8 cellular contexts compared by ENCODE assay signal in the genomic region with DNA sequence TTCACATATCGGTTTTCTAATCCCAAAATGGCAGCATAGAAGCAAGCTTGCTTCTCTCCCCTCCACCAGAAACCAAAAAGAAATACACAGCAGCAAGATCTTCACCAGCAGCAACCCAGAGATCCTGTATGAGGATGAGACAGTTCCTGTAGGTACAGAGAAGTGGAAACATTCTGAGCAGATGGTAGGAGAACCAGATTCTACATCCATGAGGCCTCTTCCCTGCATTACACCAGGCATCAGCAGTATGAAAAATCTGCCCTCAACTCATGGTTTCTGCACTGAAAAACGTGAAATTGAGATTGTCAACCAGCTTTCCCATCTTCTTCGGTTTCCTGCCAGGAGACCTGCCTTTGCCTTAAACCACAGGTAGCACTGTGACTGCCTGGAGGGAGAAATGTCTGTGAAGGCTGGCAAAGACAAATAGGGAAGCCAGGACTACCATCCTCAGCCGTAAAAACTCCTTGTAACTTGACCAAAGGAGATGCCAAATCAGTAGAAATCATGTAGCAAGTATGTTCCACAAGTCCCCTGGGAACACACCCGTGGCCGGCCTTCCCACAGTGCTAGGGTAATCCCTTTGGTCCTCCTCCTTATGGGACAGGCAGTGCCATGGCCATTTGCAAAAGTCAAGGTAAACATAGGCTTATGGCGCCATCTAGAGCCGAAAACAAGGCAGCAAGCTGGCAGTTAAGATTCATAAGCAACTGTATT. TPM values are rescaled to one million over a fixed set of nuclear protein-coding genes. Genes with fewer than 3 reads are reported as not detected.
DNase-seq lines count a peak whose midpoint lies in the region; ATAC-seq and TF ChIP-seq lines count a peak whose summit lies in the region.

No MANE protein-coding gene starts in this region.

- no peaks in the 10 kb centered on the region for H3K27me3 ChIP-seq in right cardiac atrium (ENCODE audit: control insufficient read depth, insufficient read depth)

- CTCF ChIA-PET in RWPE1 (lab: Yijun Ruan, JAX): interaction anchor here (0.5 to 1.6 kb wide), 19 partner anchors 13 to 1164 kb away, joined by 3 to 8 read pairs (median 3); a partner anchor contains a TSS

- TF ChIP-seq CTCF in LNCAP (IDR thresholded peaks at IDR 0.05): peak; percentile 80; the same call in 1 of the 2 replicates
- peak; percentile 80 for TF ChIP-seq CTCF in RWPE1 (conservative IDR thresholded peaks at IDR 0.05; ENCODE audit: low read depth)

- 32% methylated on average over 8 of the region's 8 CpGs for WGBS in right cardiac atrium

- peak; percentile 64 for DNase-seq in DMS153 (lab: John Stamatoyannopoulos, UW)
- peak; percentile 38 for DNase-seq in RWPE1 (ENCODE audit: low spot score)
- peak; percentile 76 for DNase-seq in amniotic stem cell (lab: John Stamatoyannopoulos, UW)
- DNase-seq in right cardiac atrium: peak; percentile 77 to 86 (median 81)
- DNase-seq in retina: peak; percentile 82
- no peak for DNase-seq in GM19238 (ENCODE audit: insufficient read length, low spot score)

- no peaks in the 10 kb centered on the region for H3K4me1 ChIP-seq in right cardiac atrium (ENCODE audit: control insufficient read depth, insufficient read depth, low read length)

- H3K4me3 ChIP-seq in right cardiac atrium (ENCODE audit: low read length): no peak overlapping the region

- no peaks in the 10 kb centered on the region for H3K9me3 ChIP-seq in right cardiac atrium (ENCODE audit: control insufficient read depth, low read length)

- POLR2A ChIA-PET in RWPE1 (lab: Yijun Ruan, JAX; ENCODE audit: low non-redundant PET): no interaction called here

- intact Hi-C loops in right cardiac atrium (cut with DNase I): loop anchor here in 3 of 4 donors (5.0 to 10.0 kb wide), 5 partner anchors 399 to 549 kb away; no protein-coding TSS in a partner anchor

- no peak overlapping the region for H3K27ac ChIP-seq in RWPE1
- H3K27ac ChIP-seq in right cardiac atrium (ENCODE audit: low read length): no peak overlapping the region

- ATAC-seq in GM21381 (IDR thresholded peaks at IDR 0.05; ENCODE audit: unreplicated experiment) (peak; percentile 83), right cardiac atrium (peak; percentile 87 to 95)

RNA-seq across cellular contexts. Expression of a gene that starts 24.0 kb away (rescaled TPM):
- total RNA-seq in right cardiac atrium: 10 to 100 TPM; 10.6 to 14.2 (median 11.9) TPM
- 8.7 TPM for polyA plus RNA-seq in right cardiac atrium

RNA-seq across cellular contexts. Expression of a gene that starts 34.9 kb away (rescaled TPM):
- total RNA-seq in right cardiac atrium: 10 to 100 TPM in 2 of 4 donors, 1 to 10 TPM in 2; 6.2 to 19.1 (median 13.0) TPM
- polyA plus RNA-seq in right cardiac atrium: 27.2 TPM
